Comparison of ENCODE assay signal across 2 cellular contexts in the genomic region with DNA sequence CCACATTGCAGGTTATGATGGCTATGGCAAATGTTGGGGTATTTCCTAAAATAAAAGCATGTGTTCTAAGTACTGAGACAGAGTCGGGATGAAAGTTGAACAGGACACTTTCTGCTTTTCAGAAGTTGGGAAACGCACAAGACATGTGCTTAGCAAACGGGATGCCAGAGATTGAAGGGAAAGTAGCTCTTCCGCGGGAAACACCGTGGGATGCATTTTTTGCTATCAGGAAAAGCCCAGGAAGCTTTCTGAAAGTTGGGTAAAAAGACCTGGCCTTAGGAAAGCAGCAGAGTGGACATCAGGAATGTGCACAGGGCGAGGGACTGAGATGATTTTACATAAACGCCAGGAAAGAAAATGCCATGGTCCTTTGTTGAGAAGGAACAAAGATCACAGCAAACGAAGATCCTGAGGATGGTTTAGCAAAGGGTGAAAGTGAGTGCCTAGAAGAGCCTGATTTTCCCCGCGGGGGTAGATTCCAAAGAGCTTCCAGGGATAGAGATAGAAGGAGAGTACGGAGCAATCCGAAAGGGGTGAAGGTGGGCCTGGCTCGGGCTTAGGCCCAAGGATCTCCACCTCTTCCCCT.
TF ChIP-seq lines count a peak whose summit lies in the region.

No MANE protein-coding gene starts in this region.

TF ChIP-seq in HEK293, 187 proteins besides CTCF, POLR2A, EP300 and RAD21:
- TF ChIP-seq ZNF792 (tag by site-specific recombination; IDR thresholded peaks at IDR 0.05) (no peak), ZNF341 (tag by site-specific recombination; IDR thresholded peaks at IDR 0.05; ENCODE audit: low read depth) (peak; percentile 84), PRDM1 (tag by site-specific recombination; IDR thresholded peaks at IDR 0.05) (peak; percentile 84)

TF ChIP-seq in GM12878, 131 proteins besides CTCF, POLR2A, EP300 and RAD21:
- TF ChIP-seq SREBF2 (IDR thresholded peaks at IDR 0.05; ENCODE audit: low read length): no peak
- no peak for TF ChIP-seq CREM (IDR thresholded peaks at IDR 0.05; ENCODE audit: low read depth)
- TF ChIP-seq EED (IDR thresholded peaks at IDR 0.05; ENCODE audit: low read depth): 0 out of 2 replicates have a peak, but pooled peaks have one; percentile 3
- no peak for TF ChIP-seq MXI1 (IDR thresholded peaks at IDR 0.05; ENCODE audit: low read depth, low read length)
TF ChIP-seq in GM12878: peak in this region for 1.
